In genomic region chrX:101206471-101206870, GRCh38 we compare ENCODE assay signal across 7 cellular contexts. TPM values are rescaled to one million over a fixed set of nuclear protein-coding genes. Genes with fewer than 3 reads are reported as not detected.
DNase-seq lines count a peak whose midpoint lies in the region; ATAC-seq and TF ChIP-seq lines count a peak whose summit lies in the region.

No MANE protein-coding gene starts in this region.

- TF ChIP-seq CTCF in DND-41 (IDR thresholded peaks at IDR 0.05; ENCODE audit: borderline replicate concordance, extremely low read depth, low read length, poor library complexity, severe bottlenecking) (peak; percentile 46), PC-9 (conservative IDR thresholded peaks at IDR 0.05) (peak; percentile 62), fibroblast of pulmonary artery (IDR thresholded peaks at IDR 0.05; ENCODE audit: low read length, missing control alignments) (peak; percentile 55)

- no peaks in the 10 kb centered on the region for H3K4me1 ChIP-seq in DND-41 (ENCODE audit: insufficient read depth, low read length)
- H3K4me1 ChIP-seq in PC-9 (replicated peaks; ENCODE audit: insufficient read depth), result no peaks in the 10 kb centered on the region

- peak; percentile 49; the same call in 1 of the 3 replicates for ATAC-seq in DND-41 (ENCODE audit: insufficient read depth, low read depth)
- peak; percentile 74 for ATAC-seq in GM19023 (IDR thresholded peaks at IDR 0.05; ENCODE audit: unreplicated experiment)
- peak; percentile 75 for ATAC-seq in HG03175 (IDR thresholded peaks at IDR 0.05; ENCODE audit: unreplicated experiment)
- no peak for ATAC-seq in GM21381 (IDR thresholded peaks at IDR 0.05; ENCODE audit: unreplicated experiment)

- H3K4me3 ChIP-seq in DND-41 (ENCODE audit: low read depth in 1 of 2, low read length in 2 of 2) (no peak overlapping the region), PC-9 (no peak overlapping the region), fibroblast of pulmonary artery (replicated peaks; ENCODE audit: low read depth, low read length) (no peak overlapping the region)

- DNase-seq in DND-41 (no peak), PC-9 (no peak), fibroblast of pulmonary artery (ENCODE audit: low read depth) (peak; percentile 67)
- no peak for DNase-seq in stimulated activated CD4-positive, alpha-beta T cell treated with anti-CD3 and anti-CD28 coated beads, Interleukin-2, amount 100 ng/mL, for 24 hours

- no peaks in the 10 kb centered on the region for H3K9me3 ChIP-seq in DND-41 (ENCODE audit: insufficient read depth, low read length, severe bottlenecking)
- H3K9me3 ChIP-seq in PC-9 (ENCODE audit: insufficient read depth, low read depth), result no peaks in the 10 kb centered on the region

- H3K79me2 ChIP-seq in DND-41 (ENCODE audit: insufficient read depth, low read length), result no peaks in the 10 kb centered on the region
- H3K79me2 ChIP-seq in PC-9 (ENCODE audit: low read depth), result no peaks in the 10 kb centered on the region

- H3K4me2 ChIP-seq in DND-41 (ENCODE audit: insufficient read depth, low read length) (no peak overlapping the region), PC-9 (no peak overlapping the region)

- H3K27ac ChIP-seq in DND-41 (ENCODE audit: low read length), result no peak overlapping the region
- H3K27ac ChIP-seq in PC-9, result no peak overlapping the region

- H3K9ac ChIP-seq in DND-41 (ENCODE audit: low read depth, low read length), result no peak overlapping the region

- H4K20me1 ChIP-seq in DND-41 (ENCODE audit: insufficient read depth, low read length) (no peaks in the 10 kb centered on the region), PC-9 (ENCODE audit: insufficient read depth) (no peaks in the 10 kb centered on the region)

- intact Hi-C loops in PC-9 (cut with micrococcal nuclease; ENCODE audit: unreplicated experiment), result loop anchor here (5.0 to 10.0 kb wide), 2 partner anchors 309 to 532 kb away; no protein-coding TSS in a partner anchor

- H3K9me2 ChIP-seq in PC-9 (ENCODE audit: insufficient read depth), result no peaks in the 10 kb centered on the region

- CTCF ChIA-PET in PC-9 (lab: Charles Lee), result no interaction called here

- H3K27me3 ChIP-seq in DND-41 (ENCODE audit: insufficient read depth, low read length, poor library complexity), result no peaks in the 10 kb centered on the region
- no peaks in the 10 kb centered on the region for H3K27me3 ChIP-seq in PC-9 (ENCODE audit: insufficient read depth, low read depth)

- no peaks in the 10 kb centered on the region for H3F3A ChIP-seq in PC-9 (ENCODE audit: insufficient read depth, low read depth)

- POLR2A ChIA-PET in PC-9 (lab: Charles Lee; ENCODE audit: unreplicated experiment), result no interaction called here

- BruUV-seq in PC-9 (replicated peaks; lab: Mats Ljungman, UMichigan), result no TSS peak

- H3K36me3 ChIP-seq in DND-41 (ENCODE audit: insufficient read depth, low read length) (no peaks in the 10 kb centered on the region), PC-9 (ENCODE audit: low read depth) (no peaks in the 10 kb centered on the region)

- H2AFZ ChIP-seq in DND-41 (ENCODE audit: low read depth, low read length), result no peak overlapping the region
- H2AFZ ChIP-seq in PC-9, result no peak overlapping the region

RNA-seq across cellular contexts. Expression of gene DRP2, which starts 13.1 kb away (rescaled TPM):
- 0.80 and 0.94 TPM in 2 replicates for total RNA-seq in PC-9 (2021)
